ENCODE assay signal across 16 cellular contexts in the genomic region with DNA sequence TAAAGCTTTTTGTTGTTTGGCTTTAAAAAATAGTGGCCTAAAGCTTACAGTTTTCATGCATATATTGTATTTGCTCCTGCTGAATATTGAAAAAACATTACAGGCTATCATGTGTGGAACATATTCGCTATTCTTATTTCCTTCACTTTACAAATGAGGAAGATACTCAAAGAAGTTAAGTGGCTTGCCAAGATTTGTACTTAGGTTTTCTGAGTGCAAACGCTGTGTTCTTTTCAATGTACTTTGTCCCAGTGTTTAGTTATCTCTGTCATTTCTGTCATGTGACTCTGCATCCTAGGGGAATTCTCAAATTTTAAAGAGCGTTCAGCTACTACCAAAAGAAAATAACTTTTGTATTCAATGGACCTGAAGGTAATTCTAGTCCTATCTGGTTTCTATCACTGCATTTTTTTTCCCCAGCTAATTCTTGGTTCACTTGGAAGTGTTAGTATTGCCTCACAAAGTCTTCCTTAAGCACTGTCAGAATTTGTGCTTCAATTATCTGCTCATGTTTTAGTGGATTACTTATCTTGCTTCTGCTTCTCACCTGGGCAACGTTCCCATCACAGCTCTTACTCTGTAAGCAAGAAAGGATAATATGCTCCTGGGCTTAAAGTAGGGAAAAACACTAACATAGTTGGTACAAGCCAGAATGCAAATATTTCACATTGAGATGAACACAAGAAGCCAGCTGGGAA. TPM values are rescaled to one million over a fixed set of nuclear protein-coding genes. Genes with fewer than 3 reads are reported as not detected.
DNase-seq lines count a peak whose midpoint lies in the region; ATAC-seq and TF ChIP-seq lines count a peak whose summit lies in the region.
"Had no signal": no experiment of that assay in that cellular context is flagged by ENCODE, and none has a peak within 500 bp of the region (broad histone marks: within the 10 kb centered on the region; RNA-seq: fewer than 3 reads in every experiment).

No MANE protein-coding gene starts in this region.

- peaks cover 35% of the 10 kb centered on the region for H3K4me1 Mint-ChIP-seq in MCF 10A (ENCODE audit: insufficient read depth, unreplicated experiment)
- peaks cover 23% of the 10 kb centered on the region for H3K4me1 Mint-ChIP-seq in nephron progenitor cell
- H3K4me1 Mint-ChIP-seq: activated naive CD8-positive, alpha-beta T cell treated with anti-CD3 and anti-CD28 coated beads, Interleukin-2, amount 50 U/mL, for 24 hours had no signal

- DNase-seq in cardiac muscle cell (ENCODE audit: low read depth in 1 of 2, low spot score in 1 of 2) (no peak), cardiac septum (ENCODE audit: low spot score) (no peak), MCF 10A (ENCODE audit: unreplicated experiment) (no peak), lower lobe of right lung (no peak), nephron progenitor cell (no peak), GOT3 (lab: John Stamatoyannopoulos, UW) (no peak), cortex of kidney (lab: John Stamatoyannopoulos, UW) (no peak)
- DNase-seq: activated naive CD8-positive, alpha-beta T cell treated with anti-CD3 and anti-CD28 coated beads, Interleukin-2, amount 50 U/mL, for 24 hours; activated T-cell treated with anti-CD3 and anti-CD28 coated beads, Interleukin-2, amount 50 U/mL, for 48 hours; cerebellar nuclear complex; GDM1; NCI-H1694 treated with DMSO at 0.1 percent for 48 hours; NCI-H748 treated with DMSO at 0.1 percent for 48 hours had no signal

- H3K27me3 ChIP-seq in cardiac muscle cell = no peaks in the 10 kb centered on the region
- H3K27me3 ChIP-seq in lower lobe of right lung (ENCODE audit: low read depth) = no peaks in the 10 kb centered on the region

- H3K27ac ChIP-seq in cardiac muscle cell (peak overlapping the region; percentile 0), lower lobe of right lung (peak overlapping the region; percentile 5)

- H3K36me3 ChIP-seq in cardiac muscle cell (no peaks in the 10 kb centered on the region), lower lobe of right lung (no peaks in the 10 kb centered on the region)

- H3K4me1 ChIP-seq in cardiac muscle cell (ENCODE audit: low read depth) (peaks cover 12% of the 10 kb centered on the region), lower lobe of right lung (peaks cover 18% of the 10 kb centered on the region)

- no TSS peak for BruUV-seq in MCF 10A (replicated peaks; lab: Mats Ljungman, UMichigan)

- H3K4me3 ChIP-seq in cardiac muscle cell (no peak overlapping the region), lower lobe of right lung (no peak overlapping the region)

- ATAC-seq in lower lobe of right lung (peak in 1 of 2 donors; percentile 23), GM19328 (IDR thresholded peaks at IDR 0.05; ENCODE audit: unreplicated experiment) (no peak)
- ATAC-seq: activated naive CD8-positive, alpha-beta T cell treated with anti-CD3 and anti-CD28 coated beads, Interleukin-2, amount 50 U/mL, for 24 hours had no signal

- no peaks in the 10 kb centered on the region for H3K9me3 ChIP-seq in cardiac muscle cell (ENCODE audit: low read depth)
- H3K9me3 ChIP-seq in lower lobe of right lung = no peaks in the 10 kb centered on the region

- H3K9me3 Mint-ChIP-seq in MCF 10A (ENCODE audit: unreplicated experiment) (no peaks in the 10 kb centered on the region), nephron progenitor cell (no peaks in the 10 kb centered on the region)
- H3K9me3 Mint-ChIP-seq: activated naive CD8-positive, alpha-beta T cell treated with anti-CD3 and anti-CD28 coated beads, Interleukin-2, amount 50 U/mL, for 24 hours; T-helper 2 cell treated with Interferon-gamma antibody and Interleukin-4, amounts not matched to agents 5 μg/mL and 100 μg/mL, for 36 hours had no signal

- H3K27ac Mint-ChIP-seq in MCF 10A (ENCODE audit: low read depth, unreplicated experiment) (peak overlapping the region; percentile 39), nephron progenitor cell (no peak overlapping the region)
- H3K27ac Mint-ChIP-seq: activated naive CD8-positive, alpha-beta T cell treated with anti-CD3 and anti-CD28 coated beads, Interleukin-2, amount 50 U/mL, for 24 hours; T-helper 2 cell treated with Interferon-gamma antibody and Interleukin-4, amounts not matched to agents 5 μg/mL and 100 μg/mL, for 36 hours had no signal

- H3K36me3 Mint-ChIP-seq in MCF 10A (ENCODE audit: insufficient read depth, unreplicated experiment) (no peaks in the 10 kb centered on the region), nephron progenitor cell (ENCODE audit: low read depth) (peaks cover 11% of the 10 kb centered on the region)

- no peak overlapping the region for H3K4me3 Mint-ChIP-seq in MCF 10A (ENCODE audit: unreplicated experiment)
- H3K4me3 Mint-ChIP-seq in nephron progenitor cell = no peak overlapping the region
- H3K4me3 Mint-ChIP-seq: activated naive CD8-positive, alpha-beta T cell treated with anti-CD3 and anti-CD28 coated beads, Interleukin-2, amount 50 U/mL, for 24 hours; T-helper 2 cell treated with Interferon-gamma antibody and Interleukin-4, amounts not matched to agents 5 μg/mL and 100 μg/mL, for 36 hours had no signal

- intact Hi-C loops in cardiac septum (cut with DNase I) = no loop called here
- intact Hi-C loops in MCF 10A (cut with micrococcal nuclease) = no loop called here
- intact Hi-C loops in lower lobe of right lung (cut with DNase I) = no loop called here

- CTCF ChIA-PET in MCF 10A (lab: Yijun Ruan, JAX) = interaction anchor here (0.6 to 3.5 kb wide), 6 partner anchors 8 to 200 kb away, joined by 3 to 19 read pairs (median 4); no protein-coding TSS in a partner anchor

- H3K27me3 Mint-ChIP-seq in MCF 10A (ENCODE audit: insufficient read depth, unreplicated experiment) (no peaks in the 10 kb centered on the region), nephron progenitor cell (ENCODE audit: low read depth, poor library complexity) (no peaks in the 10 kb centered on the region)

- POLR2A ChIA-PET in MCF 10A (lab: Yijun Ruan, JAX) = interaction anchor here (0.7 to 8.7 kb wide), 14 partner anchors 7 to 420 kb away, joined by 3 to 182 read pairs (median 4); a partner anchor contains a TSS

- no peak for TF ChIP-seq CTCF in cardiac muscle cell (IDR thresholded peaks at IDR 0.05; ENCODE audit: low read depth, low read length)
- no peak for TF ChIP-seq CTCF in MCF 10A (IDR thresholded peaks at IDR 0.05; ENCODE audit: unreplicated experiment)
- TF ChIP-seq CTCF in lower lobe of right lung (IDR thresholded peaks at IDR 0.05) = no peak
- TF ChIP-seq CTCF in nephron progenitor cell (IDR thresholded peaks at IDR 0.05) = no peak

RNA-seq across cellular contexts. Expression of a gene that starts 7.0 kb away (rescaled TPM):
- total RNA-seq in cardiac muscle cell (29.2 and 38.2 TPM in 2 replicates), cardiac septum (3.4 TPM), MCF 10A (2022) (23.0 and 28.3 TPM in 2 replicates), lower lobe of right lung (77.2 TPM)
- 14.4 and 19.0 TPM in 2 replicates for polyA plus RNA-seq in cardiac muscle cell
- total RNA-seq: LHCN-M2 had no signal
